Comparison of ENCODE assay signal across 8 cellular contexts in the genomic region with DNA sequence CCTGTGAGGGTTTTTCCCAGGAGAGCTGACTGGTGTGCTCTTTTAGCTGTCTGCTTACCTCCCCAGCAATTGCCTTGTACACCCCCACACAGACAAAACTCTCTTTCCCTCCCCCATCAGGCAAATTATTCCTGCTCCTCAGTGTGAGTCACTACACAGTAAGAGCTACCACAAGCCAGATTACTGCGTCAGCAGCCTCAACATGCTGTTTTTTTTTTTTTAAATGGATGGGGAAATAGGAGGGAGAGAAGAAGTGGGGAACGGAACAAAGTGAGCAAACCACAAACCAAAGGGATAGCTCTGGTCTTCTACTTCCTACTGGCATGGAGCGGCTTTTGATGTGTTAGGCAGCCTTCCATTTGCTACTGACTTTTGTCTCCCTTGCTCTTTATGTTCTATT.
DNase-seq lines count a peak whose midpoint lies in the region; ATAC-seq, FAIRE-seq and TF ChIP-seq lines count a peak whose summit lies in the region.

No MANE protein-coding gene starts in this region.

- no peak for ATAC-seq in HG02759 (IDR thresholded peaks at IDR 0.05; ENCODE audit: unreplicated experiment)
- ATAC-seq in GM21447 (IDR thresholded peaks at IDR 0.05; ENCODE audit: unreplicated experiment), result no peak
- ATAC-seq in GM18861 (IDR thresholded peaks at IDR 0.05; ENCODE audit: unreplicated experiment), result no peak

- H3K4me3 ChIP-seq in foreskin fibroblast (ENCODE audit: low read depth in 1 of 2, low read length in 2 of 2) (no peak overlapping the region), smooth muscle cell (no peak overlapping the region)

- no peaks in the 10 kb centered on the region for H3K79me2 ChIP-seq in smooth muscle cell (ENCODE audit: low read depth)

- no peaks in the 10 kb centered on the region for H3F3A ChIP-seq in smooth muscle cell (ENCODE audit: low read depth)

- no peaks in the 10 kb centered on the region for H3K9me3 ChIP-seq in smooth muscle cell (replicated peaks; ENCODE audit: low read depth)

- peaks cover 16% of the 10 kb centered on the region for H3K4me1 ChIP-seq in smooth muscle cell (ENCODE audit: low read depth)

- H3K27ac ChIP-seq in smooth muscle cell (ENCODE audit: low read depth), result peak overlapping the region; percentile 96

- H3K27me3 ChIP-seq in smooth muscle cell (ENCODE audit: low read depth), result no peaks in the 10 kb centered on the region

- FAIRE-seq in H54 (lab: Jason Lieb, UNC), result peak; percentile 95

- peak overlapping the region; percentile 67 for H3K4me2 ChIP-seq in smooth muscle cell

- 51% methylated on average over 3 of the region's 3 CpGs for WGBS in smooth muscle cell (ENCODE audit: low lambda C conversion rate)

- no peaks in the 10 kb centered on the region for H4K20me1 ChIP-seq in smooth muscle cell (ENCODE audit: low read depth)

- peak overlapping the region; percentile 69 for H3K9ac ChIP-seq in smooth muscle cell (ENCODE audit: low read depth)

- no peak for TF ChIP-seq CTCF in foreskin fibroblast (IDR thresholded peaks at IDR 0.05; ENCODE audit: low read depth, low read length)
- TF ChIP-seq CTCF in smooth muscle cell (IDR thresholded peaks at IDR 0.05; ENCODE audit: borderline replicate concordance, insufficient read depth, poor library complexity, severe bottlenecking), result no peak

- no peak overlapping the region for H2AFZ ChIP-seq in smooth muscle cell (ENCODE audit: low read depth)

- no peak for DNase-seq in H54 (ENCODE audit: insufficient read length, low spot score)
- DNase-seq in SIG-M5 treated with dmso at 0.1 percent for 504 hours (lab: John Stamatoyannopoulos, UW; ENCODE audit: unreplicated experiment), result peak; percentile 87
- DNase-seq in foreskin fibroblast, result peak; percentile 79 to 89
- DNase-seq in smooth muscle cell (lab: John Stamatoyannopoulos, UW; ENCODE audit: unreplicated experiment), result no peak
- DNase-seq in activated gamma-delta T cell treated with Interleukin-2 at 50 U/mL for 16 hours, result no peak

- no peaks in the 10 kb centered on the region for H3K36me3 ChIP-seq in smooth muscle cell (ENCODE audit: low read depth)

- no peak for TF ChIP-seq POLR2A in H54 (IDR thresholded peaks at IDR 0.05; ENCODE audit: low read depth, low read length)

Comparison
In these comparisons a context has a peak if more than half of its experiments do, and no peak if none do; other contexts are left out.
1. DNase-seq: peak in SIG-M5 treated with dmso at 0.1 percent for 504 hours (single experiment) and foreskin fibroblast (2 of 2); none in H54 (single experiment), smooth muscle cell (single experiment) and activated gamma-delta T cell treated with Interleukin-2 at 50 U/mL for 16 hours (single experiment).